In genomic region chr6:105884426-105884825, GRCh38 we compare ENCODE assay signal across 24 cellular contexts.
A peak's percentile ranks its signal among the peaks of the same experiment; 100 is the strongest.
DNase-seq lines count a peak whose midpoint lies in the region; ATAC-seq and TF ChIP-seq lines count a peak whose summit lies in the region.
"Had no signal": no experiment of that assay in that cellular context is flagged by ENCODE, and none has a peak within 500 bp of the region (broad histone marks: within the 10 kb centered on the region; RNA-seq: fewer than 3 reads in every experiment).

No MANE protein-coding gene starts in this region.

- intact Hi-C loops in upper lobe of right lung (cut with DNase I), result no loop called here

- H3K9me3 ChIP-seq in Peyer's patch, result no peaks in the 10 kb centered on the region
- no peaks in the 10 kb centered on the region for H3K9me3 ChIP-seq in upper lobe of right lung
- H3K9me3 ChIP-seq: ascending aorta had no signal

- H3K36me3 ChIP-seq in Peyer's patch (no peaks in the 10 kb centered on the region), upper lobe of right lung (no peaks in the 10 kb centered on the region)
- H3K36me3 ChIP-seq: ascending aorta, WERI-Rb-1 had no signal

- TF ChIP-seq POLR2A in Peyer's patch (IDR thresholded peaks at IDR 0.05), result no peak

- H3K27ac Mint-ChIP-seq in activated CD4-positive, alpha-beta T cell treated with anti-CD3 and anti-CD28 coated beads, Interleukin-2, amount 10 ng/mL, durations not matched to agents 7 days and 5 days, result peak overlapping the region; percentile 37
- H3K27ac Mint-ChIP-seq: activated naive CD8-positive, alpha-beta T cell treated with anti-CD3 and anti-CD28 coated beads for 36 hours had no signal

- no peaks in the 10 kb centered on the region for H3K9me3 Mint-ChIP-seq in activated CD4-positive, alpha-beta T cell treated with anti-CD3 and anti-CD28 coated beads, Interleukin-2, amount 10 ng/mL, durations not matched to agents 7 days and 5 days
- H3K9me3 Mint-ChIP-seq: activated naive CD8-positive, alpha-beta T cell treated with anti-CD3 and anti-CD28 coated beads for 36 hours had no signal

- H3K27ac ChIP-seq in Peyer's patch (peak overlapping the region in 3 of 4 donors; percentile 30 to 40 (median 34)), upper lobe of right lung (no peak overlapping the region)
- H3K27ac ChIP-seq: ascending aorta, WERI-Rb-1 had no signal

- TF ChIP-seq CTCF in Peyer's patch (IDR thresholded peaks at IDR 0.05), result no peak
- no peak for TF ChIP-seq CTCF in upper lobe of right lung (IDR thresholded peaks at IDR 0.05)

- no peaks in the 10 kb centered on the region for H3K27me3 ChIP-seq in Peyer's patch
- no peaks in the 10 kb centered on the region for H3K27me3 ChIP-seq in upper lobe of right lung
- H3K27me3 ChIP-seq: ascending aorta had no signal

- no peak overlapping the region for H3K4me3 Mint-ChIP-seq in activated CD4-positive, alpha-beta T cell treated with anti-CD3 and anti-CD28 coated beads, Interleukin-2, amount 10 ng/mL, durations not matched to agents 7 days and 5 days
- H3K4me3 Mint-ChIP-seq: activated naive CD8-positive, alpha-beta T cell treated with anti-CD3 and anti-CD28 coated beads for 36 hours; naive thymus-derived CD4-positive, alpha-beta T cell had no signal

- H3K4me3 ChIP-seq in Peyer's patch (no peak overlapping the region), upper lobe of right lung (no peak overlapping the region)
- H3K4me3 ChIP-seq: ascending aorta had no signal

- H3K27me3 Mint-ChIP-seq in activated CD4-positive, alpha-beta T cell treated with anti-CD3 and anti-CD28 coated beads, Interleukin-2, amount 10 ng/mL, durations not matched to agents 7 days and 5 days, result peaks cover 13% of the 10 kb centered on the region

- CTCF ChIA-PET in activated CD4-positive, alpha-beta T cell treated with anti-CD3 and anti-CD28 coated beads, Interleukin-2, amount 10 ng/mL, durations not matched to agents 7 days and 5 days (lab: Charles Lee), result interaction anchor here (1.1 to 1.5 kb wide), 3 partner anchors 14 to 233 kb away, joined by 3 to 4 read pairs (median 3); no protein-coding TSS in a partner anchor

- peaks cover 36% of the 10 kb centered on the region for H3K4me1 Mint-ChIP-seq in activated CD4-positive, alpha-beta T cell treated with anti-CD3 and anti-CD28 coated beads, Interleukin-2, amount 10 ng/mL, durations not matched to agents 7 days and 5 days

- ATAC-seq in upper lobe of right lung (peak; percentile 56), GM21423 (IDR thresholded peaks at IDR 0.05; ENCODE audit: unreplicated experiment) (no peak)
- ATAC-seq: naive thymus-derived CD4-positive, alpha-beta T cell had no signal

- DNase-seq in activated CD4-positive, alpha-beta T cell treated with anti-CD3 and anti-CD28 coated beads, Interleukin-2, amount 10 ng/mL, durations not matched to agents 7 days and 5 days, result no peak
- no peak for DNase-seq in activated CD4-positive, alpha-beta T cell treated with anti-CD3 and anti-CD28 coated beads, Interleukin-2, amount 50 U/mL, for 4 hours
- DNase-seq in Peyer's patch (peak in 1 of 3 donors; percentile 38), left kidney (ENCODE audit: low read depth, low spot score) (peak; percentile 48), upper lobe of right lung (no peak), SHP77 treated with DMSO at 0.1 percent for 48 hours (lab: John Stamatoyannopoulos, UW) (no peak), NCI-H2171 treated with DMSO at 0.1 percent for 48 hours (lab: John Stamatoyannopoulos, UW) (no peak)
- DNase-seq: 8988T; activated CD4-positive, alpha-beta T cell treated with anti-CD3 and anti-CD28 coated beads, Interleukin-2, amount 50 U/mL, for 48 hours; activated effector memory CD4-positive, alpha-beta T cell treated with Interleukin-2 at 50 U/mL for 16 hours; activated naive CD8-positive, alpha-beta T cell treated with anti-CD3 and anti-CD28 coated beads for 36 hours; caudate nucleus; DMS79 treated with DMSO at 0.1 percent for 48 hours; H7; kidney glomerular epithelial cell; mesendoderm; naive thymus-derived CD4-positive, alpha-beta T cell; NCI-H1092; NCI-H187; NCI-H526 treated with DMSO at 0.1 percent for 48 hours; stimulated activated naive CD4-positive, alpha-beta T cell; WERI-Rb-1 had no signal

- H3K36me3 Mint-ChIP-seq in activated CD4-positive, alpha-beta T cell treated with anti-CD3 and anti-CD28 coated beads, Interleukin-2, amount 10 ng/mL, durations not matched to agents 7 days and 5 days (ENCODE audit: low read depth), result no peaks in the 10 kb centered on the region
- H3K36me3 Mint-ChIP-seq: activated naive CD8-positive, alpha-beta T cell treated with anti-CD3 and anti-CD28 coated beads for 36 hours had no signal

- POLR2A ChIA-PET in activated CD4-positive, alpha-beta T cell treated with anti-CD3 and anti-CD28 coated beads, Interleukin-2, amount 10 ng/mL, durations not matched to agents 7 days and 5 days (lab: Charles Lee), result no interaction called here

- H3K4me1 ChIP-seq in Peyer's patch (no peaks in the 10 kb centered on the region), upper lobe of right lung (no peaks in the 10 kb centered on the region)
- H3K4me1 ChIP-seq: ascending aorta had no signal
